Comparison of ENCODE assay signal across 7 cellular contexts in the genomic region with DNA sequence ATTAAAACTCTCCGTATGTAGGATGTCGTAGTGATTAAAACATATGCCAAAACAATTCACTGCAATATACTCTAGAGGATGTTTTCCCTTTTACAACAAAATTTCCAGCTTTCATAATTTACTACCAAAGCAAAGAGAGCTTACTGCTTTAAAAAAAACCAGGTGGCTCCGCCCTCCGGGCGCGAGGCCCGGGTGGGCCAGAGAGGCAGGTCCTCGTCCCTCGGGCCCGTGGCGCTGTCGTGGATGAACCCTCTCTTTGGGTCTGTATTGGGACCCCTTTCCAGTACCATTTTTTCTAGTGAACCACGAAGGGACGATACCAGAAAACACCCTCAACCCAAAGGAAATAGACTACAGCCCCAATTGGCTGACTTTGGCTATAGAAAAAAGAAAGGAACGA.
A peak's percentile ranks its signal among the peaks of the same experiment; 100 is the strongest.
DNase-seq lines count a peak whose midpoint lies in the region; ATAC-seq, FAIRE-seq and TF ChIP-seq lines count a peak whose summit lies in the region.
"Not testable (repeated sequence)": the region's sequence is repeated elsewhere in the genome, so short reads cannot be mapped to it uniquely, and the experiment has no call there.

No MANE protein-coding gene starts in this region.

- 77 to 79% methylated on average over 15 of the region's 15 CpGs for WGBS in body of pancreas, 2 donors

- not testable (repeated sequence) for TF ChIP-seq CTCF in CD4-positive, alpha-beta T cell (IDR thresholded peaks at IDR 0.05); activated CD8-positive, alpha-beta T cell treated with anti-CD3 and anti-CD28 coated beads for 36 hours (IDR thresholded peaks at IDR 0.05); body of pancreas (IDR thresholded peaks at IDR 0.05); upper lobe of right lung (IDR thresholded peaks at IDR 0.05)

- intact Hi-C loops in CD4-positive, alpha-beta T cell (cut with DNase I, micrococcal nuclease); activated CD8-positive, alpha-beta T cell treated with anti-CD3 and anti-CD28 coated beads for 36 hours (cut with micrococcal nuclease); body of pancreas (cut with DNase I); upper lobe of right lung (cut with DNase I): not testable (repeated sequence)

- not testable (repeated sequence) for H3K27ac ChIP-seq in CD4-positive, alpha-beta T cell (ENCODE audit: low read depth, low read length); body of pancreas; upper lobe of right lung

- H3K9me3 ChIP-seq in CD4-positive, alpha-beta T cell (ENCODE audit: control insufficient read depth, low read length); body of pancreas; upper lobe of right lung: not testable (repeated sequence)

- peak; percentile 61 for ATAC-seq in CD4-positive, alpha-beta T cell (ENCODE audit: poor library complexity)
- ATAC-seq in activated CD8-positive, alpha-beta T cell treated with anti-CD3 and anti-CD28 coated beads for 36 hours, result peak; percentile 66
- ATAC-seq in body of pancreas (peak; percentile 52), upper lobe of right lung (peak; percentile 45)
- peak; percentile 53 for ATAC-seq in stimulated activated effector memory CD8-positive, alpha-beta T cell treated with anti-CD3 and anti-CD28 coated beads, Interleukin-12 subunit alpha, Interleukin-12 subunit beta, amount 100 ng/mL, for 72 hours

- H3K4me3 ChIP-seq in body of pancreas, upper lobe of right lung: not testable (repeated sequence)

- POLR2A ChIA-PET in CD4-positive, alpha-beta T cell (lab: Charles Lee), result not testable (repeated sequence)
- POLR2A ChIA-PET in activated CD8-positive, alpha-beta T cell treated with anti-CD3 and anti-CD28 coated beads for 36 hours (lab: Charles Lee), result interaction anchor here (1.0 kb wide), 1 partner anchor 32 kb away, joined by 4 read pairs; no protein-coding TSS in a partner anchor

- H3K4me1 Mint-ChIP-seq in CD4-positive, alpha-beta T cell (ENCODE audit: low read depth); activated CD8-positive, alpha-beta T cell treated with anti-CD3 and anti-CD28 coated beads for 36 hours (ENCODE audit: low read depth); stimulated activated effector memory CD8-positive, alpha-beta T cell treated with anti-CD3 and anti-CD28 coated beads, Interleukin-12 subunit alpha, Interleukin-12 subunit beta, amount 100 ng/mL, for 72 hours: not testable (repeated sequence)

- not testable (repeated sequence) for H3K27me3 Mint-ChIP-seq in CD4-positive, alpha-beta T cell; activated CD8-positive, alpha-beta T cell treated with anti-CD3 and anti-CD28 coated beads for 36 hours

- H3K4me3 Mint-ChIP-seq in CD4-positive, alpha-beta T cell; activated CD8-positive, alpha-beta T cell treated with anti-CD3 and anti-CD28 coated beads for 36 hours; stimulated activated effector memory CD8-positive, alpha-beta T cell treated with anti-CD3 and anti-CD28 coated beads, Interleukin-12 subunit alpha, Interleukin-12 subunit beta, amount 100 ng/mL, for 72 hours: not testable (repeated sequence)

- FAIRE-seq in GM12891 (lab: Jason Lieb, UNC) (peak; percentile 95), HTR-8/SVneo (lab: Jason Lieb, UNC) (peak; percentile 72)

- not testable (repeated sequence) for DNase-seq in CD4-positive, alpha-beta T cell; GM12891 (ENCODE audit: insufficient read length, low spot score); HTR-8/SVneo (ENCODE audit: insufficient read length, low spot score); activated CD8-positive, alpha-beta T cell treated with anti-CD3 and anti-CD28 coated beads for 36 hours; body of pancreas; stimulated activated effector memory CD8-positive, alpha-beta T cell treated with anti-CD3 and anti-CD28 coated beads, Interleukin-12 subunit alpha, Interleukin-12 subunit beta, amount 100 ng/mL, for 72 hours (ENCODE audit: low spot score in 2 of 2); upper lobe of right lung

- not testable (repeated sequence) for H3K36me3 ChIP-seq in body of pancreas (replicated peaks in 1 of 2; ENCODE audit: insufficient read depth in 1 of 2, low read depth in 2 of 2); upper lobe of right lung

- CTCF ChIA-PET in CD4-positive, alpha-beta T cell (lab: Charles Lee); activated CD8-positive, alpha-beta T cell treated with anti-CD3 and anti-CD28 coated beads for 36 hours (lab: Charles Lee): not testable (repeated sequence)

- TF ChIP-seq POLR2A in GM12891 (IDR thresholded peaks at IDR 0.05; ENCODE audit: low read depth, low read length); body of pancreas (IDR thresholded peaks at IDR 0.05): not testable (repeated sequence)

- H3K27me3 ChIP-seq in CD4-positive, alpha-beta T cell (ENCODE audit: control insufficient read depth, insufficient read depth, low read length); body of pancreas; upper lobe of right lung: not testable (repeated sequence)

- H3K36me3 Mint-ChIP-seq in CD4-positive, alpha-beta T cell (ENCODE audit: low read depth); activated CD8-positive, alpha-beta T cell treated with anti-CD3 and anti-CD28 coated beads for 36 hours (ENCODE audit: low read depth); stimulated activated effector memory CD8-positive, alpha-beta T cell treated with anti-CD3 and anti-CD28 coated beads, Interleukin-12 subunit alpha, Interleukin-12 subunit beta, amount 100 ng/mL, for 72 hours: not testable (repeated sequence)

- not testable (repeated sequence) for H3K9me3 Mint-ChIP-seq in CD4-positive, alpha-beta T cell; activated CD8-positive, alpha-beta T cell treated with anti-CD3 and anti-CD28 coated beads for 36 hours
- peaks cover 13% of the 10 kb centered on the region for H3K9me3 Mint-ChIP-seq in stimulated activated effector memory CD8-positive, alpha-beta T cell treated with anti-CD3 and anti-CD28 coated beads, Interleukin-12 subunit alpha, Interleukin-12 subunit beta, amount 100 ng/mL, for 72 hours

- H3K27ac Mint-ChIP-seq in CD4-positive, alpha-beta T cell; activated CD8-positive, alpha-beta T cell treated with anti-CD3 and anti-CD28 coated beads for 36 hours; stimulated activated effector memory CD8-positive, alpha-beta T cell treated with anti-CD3 and anti-CD28 coated beads, Interleukin-12 subunit alpha, Interleukin-12 subunit beta, amount 100 ng/mL, for 72 hours: not testable (repeated sequence)

- H3K4me1 ChIP-seq in body of pancreas, upper lobe of right lung: not testable (repeated sequence)
